In genomic region chr4:110357521-110357920, GRCh38 we compare ENCODE assay signal across 20 cellular contexts.
"Had no signal": no experiment of that assay in that cellular context is flagged by ENCODE, and none has a peak within 500 bp of the region (broad histone marks: within the 10 kb centered on the region; RNA-seq: fewer than 3 reads in every experiment).

No MANE protein-coding gene starts in this region.

- H3K4me3 ChIP-seq: colonic mucosa, esophagus squamous epithelium, gastrocnemius medialis, lung, psoas muscle, right atrium auricular region, sigmoid colon, stomach had no signal

- H3K4me1 ChIP-seq: colonic mucosa, parathyroid adenoma, psoas muscle, right atrium auricular region, sigmoid colon, stomach had no signal

- H3K79me2 ChIP-seq: parathyroid adenoma had no signal

- H3K9me3 ChIP-seq: colonic mucosa, esophagus squamous epithelium, gastrocnemius medialis, psoas muscle, right atrium auricular region, sigmoid colon, stomach had no signal

- H3K27me3 ChIP-seq: colonic mucosa, esophagus squamous epithelium, gastrocnemius medialis, right atrium auricular region, sigmoid colon, stomach had no signal

- H2AFZ ChIP-seq: parathyroid adenoma had no signal

- H3K36me3 ChIP-seq: colonic mucosa, esophagus squamous epithelium, gastrocnemius medialis, right atrium auricular region, sigmoid colon, stomach had no signal

- DNase-seq: cerebellar nuclear complex; colonic mucosa; dermis blood vessel endothelial cell; esophagus squamous epithelium; gastrocnemius medialis; glutamatergic neuron; immature natural killer cell; left colon; left ventricle myocardium superior; mesendoderm; naive B cell; psoas muscle; sigmoid colon; small intestine; stimulated activated CD4-positive, alpha-beta T cell treated with anti-CD3 and anti-CD28 coated beads, Interleukin-12 subunit alpha, Interleukin-12 subunit beta, amount 100 ng/mL, for 4 hours; stimulated activated naive CD4-positive, alpha-beta T cell; stomach had no signal

- H3K27ac ChIP-seq: colonic mucosa, esophagus squamous epithelium, gastrocnemius medialis, parathyroid adenoma, psoas muscle, right atrium auricular region, sigmoid colon, stomach had no signal

- ATAC-seq: gastrocnemius medialis, left colon, left ventricle myocardium superior, psoas muscle had no signal
